8 cellular contexts compared by ENCODE assay signal in genomic region chr5:36739751-36740221, GRCh38.
A peak's percentile ranks its signal among the peaks of the same experiment; 100 is the strongest.
DNase-seq lines count a peak whose midpoint lies in the region; ATAC-seq and TF ChIP-seq lines count a peak whose summit lies in the region.

No MANE protein-coding gene starts in this region.

- CTCF ChIA-PET in RWPE1 (lab: Yijun Ruan, JAX), result interaction anchor here (0.5 to 1.8 kb wide), 15 partner anchors 9 to 1058 kb away, joined by 3 to 9 read pairs (median 3); no protein-coding TSS in a partner anchor

- H4K20me1 ChIP-seq in Karpas-422 (ENCODE audit: insufficient read depth, low read depth, low read length), result no peaks in the 10 kb centered on the region

- H3K9me2 ChIP-seq in Karpas-422 (replicated peaks; ENCODE audit: insufficient read depth, low read length), result no peaks in the 10 kb centered on the region

- peak overlapping the region; percentile 38 for H3K4me2 ChIP-seq in Karpas-422 (ENCODE audit: low read depth, low read length, poor library complexity, severe bottlenecking)

- no peak overlapping the region for H3K9ac ChIP-seq in Karpas-422 (ENCODE audit: low read length)

- no peaks in the 10 kb centered on the region for H3K79me2 ChIP-seq in Karpas-422 (ENCODE audit: low read length)

- ATAC-seq in GM21360 (IDR thresholded peaks at IDR 0.05; ENCODE audit: unreplicated experiment), result peak; percentile 61

- H2AFZ ChIP-seq in Karpas-422 (ENCODE audit: low read length), result peak overlapping the region; percentile 99

- H3K9me3 ChIP-seq in Karpas-422 (ENCODE audit: low read length), result no peaks in the 10 kb centered on the region
- H3K9me3 ChIP-seq in vagina, result no peaks in the 10 kb centered on the region

- no peaks in the 10 kb centered on the region for H3K27me3 ChIP-seq in Karpas-422 (ENCODE audit: low read length)
- H3K27me3 ChIP-seq in vagina, result no peaks in the 10 kb centered on the region

- TF ChIP-seq CTCF in RWPE1 (conservative IDR thresholded peaks at IDR 0.05; ENCODE audit: low read depth), result peak; percentile 84
- TF ChIP-seq CTCF in vagina (IDR thresholded peaks at IDR 0.05), result peak in 2 of 3 experiments; percentile 39 to 40

- POLR2A ChIA-PET in RWPE1 (lab: Yijun Ruan, JAX; ENCODE audit: low non-redundant PET), result no interaction called here

- intact Hi-C loops in posterior vena cava (cut with DNase I) (loop anchor here in 1 of 2 donors (10.0 kb wide), 1 partner anchor 135 kb away; the partner anchor contains the start of gene NIPBL), vagina (cut with DNase I) (no loop called here)

- no peak for TF ChIP-seq POLR2A in vagina (IDR thresholded peaks at IDR 0.05)

- H3K4me1 ChIP-seq in Karpas-422 (ENCODE audit: low read length), result peaks cover 5% of the 10 kb centered on the region
- peaks cover 9% of the 10 kb centered on the region for H3K4me1 ChIP-seq in vagina

- DNase-seq in D341Med (ENCODE audit: low spot score) (peak; percentile 68), Karpas-422 (peak; percentile 90), RWPE1 (ENCODE audit: low spot score) (peak; percentile 67), globus pallidus (ENCODE audit: low spot score) (peak; percentile 68), posterior vena cava (ENCODE audit: low spot score) (peak; percentile 86), vagina (ENCODE audit: extremely low spot score in 2 of 2) (no peak)
- DNase-seq in activated T-helper 1 cell treated with anti-CD3 and anti-CD28 coated beads, Interleukin-2, amount 50 U/mL, for 16 hours (ENCODE audit: low read depth in 1 of 2, low spot score in 1 of 2), result peak; percentile 30 to 44

- H3K4me3 ChIP-seq in Karpas-422 (ENCODE audit: low read length) (no peak overlapping the region), vagina (no peak overlapping the region)

- no peak overlapping the region for H3K27ac ChIP-seq in Karpas-422 (ENCODE audit: low read length)
- no peak overlapping the region for H3K27ac ChIP-seq in RWPE1
- H3K27ac ChIP-seq in vagina, result no peak overlapping the region

- H3K36me3 ChIP-seq in Karpas-422 (ENCODE audit: insufficient read depth, low read length), result no peaks in the 10 kb centered on the region
- H3K36me3 ChIP-seq in vagina, result no peaks in the 10 kb centered on the region

Comparison
In these comparisons a context has a peak if more than half of its experiments do, and no peak if none do; other contexts are left out.
1. DNase-seq: peak in D341Med (single experiment), Karpas-422 (single experiment), RWPE1 (single experiment), activated T-helper 1 cell treated with anti-CD3 and anti-CD28 coated beads, Interleukin-2, amount 50 U/mL, for 16 hours (2 of 2), globus pallidus (single experiment) and posterior vena cava (single experiment); none in vagina (0 of 2).